Comparison of ENCODE assay signal across 2 cellular contexts in the genomic region with DNA sequence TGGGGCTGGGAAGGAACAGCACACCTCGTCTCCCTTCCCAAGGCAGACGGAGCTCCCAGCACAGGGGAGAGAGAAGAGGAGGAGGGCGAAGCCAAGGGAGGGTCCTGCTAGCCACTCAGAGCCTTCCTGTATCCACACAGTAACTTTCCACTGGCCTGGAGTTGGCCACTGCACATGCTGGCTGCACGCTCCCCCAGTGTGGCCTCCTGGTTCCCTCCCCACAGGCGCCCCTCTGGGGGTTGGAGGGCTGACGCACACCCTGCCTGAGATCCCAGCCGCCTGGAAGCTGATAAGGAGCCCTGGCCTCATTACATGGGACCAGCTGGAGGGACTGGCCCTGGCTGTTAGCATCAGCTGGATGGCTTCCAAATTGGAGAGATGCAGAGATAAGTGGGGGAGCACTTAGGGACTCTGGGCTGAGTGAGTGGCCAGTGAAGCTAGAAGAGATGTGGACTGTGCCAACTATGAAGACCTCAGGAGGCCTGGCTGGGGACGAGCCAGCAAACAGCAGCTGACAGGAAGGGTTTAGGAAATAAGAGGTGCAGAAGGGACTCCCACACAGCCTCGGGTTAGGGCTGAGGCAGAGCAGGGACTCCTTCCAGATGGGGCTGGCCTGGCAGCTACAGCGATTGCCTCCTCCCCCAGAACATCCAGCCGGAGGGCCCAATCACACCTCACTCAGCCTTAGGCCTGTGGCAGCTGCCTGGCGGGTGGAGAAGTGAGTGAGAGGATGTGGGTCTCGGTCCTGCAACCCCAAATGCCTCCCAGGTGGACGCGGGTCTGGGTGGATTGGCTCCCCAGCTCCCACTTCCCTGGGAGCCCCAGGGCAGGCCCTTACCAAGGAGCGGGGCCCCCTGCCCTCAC.
TF ChIP-seq lines count a peak whose summit lies in the region.

No MANE protein-coding gene starts in this region.

TF ChIP-seq in IMR-90, 13 proteins besides CTCF, POLR2A, EP300 and RAD21:
- TF ChIP-seq ELK1 (IDR thresholded peaks at IDR 0.05; ENCODE audit: borderline replicate concordance, low read depth, low read length) = no peak
- no peak for TF ChIP-seq NFE2L2 (IDR thresholded peaks at IDR 0.05; ENCODE audit: low read depth, low read length)
- TF ChIP-seq MAFK (IDR thresholded peaks at IDR 0.05; ENCODE audit: low read depth, low read length) = no peak
- TF ChIP-seq MAZ (IDR thresholded peaks at IDR 0.05; ENCODE audit: borderline replicate concordance, low read depth, low read length) = peak; percentile 98
- TF ChIP-seq FOS (IDR thresholded peaks at IDR 0.05; ENCODE audit: low read depth, low read length) = no peak
- peak; percentile 24 for TF ChIP-seq SMC3 (IDR thresholded peaks at IDR 0.05; ENCODE audit: low read depth, low read length)
- 0 out of 2 replicates have a peak, but pooled peaks have one; percentile 70 for TF ChIP-seq MXI1 (IDR thresholded peaks at IDR 0.05; ENCODE audit: borderline replicate concordance, low read depth, low read length)
- TF ChIP-seq RCOR1 (IDR thresholded peaks at IDR 0.05; ENCODE audit: insufficient replicate concordance, low read length) = peak; percentile 56
- TF ChIP-seq CEBPB (IDR thresholded peaks at IDR 0.05; ENCODE audit: low read depth, low read length) = no peak
- TF ChIP-seq, protein P1, sequence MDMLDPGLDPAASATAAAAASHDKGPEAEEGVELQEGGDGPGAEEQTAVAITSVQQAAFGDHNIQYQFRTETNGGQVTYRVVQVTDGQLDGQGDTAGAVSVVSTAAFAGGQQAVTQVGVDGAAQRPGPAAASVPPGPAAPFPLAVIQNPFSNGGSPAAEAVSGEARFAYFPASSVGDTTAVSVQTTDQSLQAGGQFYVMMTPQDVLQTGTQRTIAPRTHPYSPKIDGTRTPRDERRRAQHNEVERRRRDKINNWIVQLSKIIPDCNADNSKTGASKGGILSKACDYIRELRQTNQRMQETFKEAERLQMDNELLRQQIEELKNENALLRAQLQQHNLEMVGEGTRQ (IDR thresholded peaks at IDR 0.05; ENCODE audit: low read depth, low read length) = no peak
- no peak for TF ChIP-seq CHD1 (IDR thresholded peaks at IDR 0.05; ENCODE audit: low read depth, low read length)
- peak; percentile 89 for TF ChIP-seq BHLHE40 (IDR thresholded peaks at IDR 0.05; ENCODE audit: low read depth, low read length)
- TF ChIP-seq RFX5 (IDR thresholded peaks at IDR 0.05; ENCODE audit: low read depth, low read length) = no peak

TF ChIP-seq in SK-N-SH, 30 proteins besides CTCF, POLR2A, EP300 and RAD21:
- TF ChIP-seq JUND (IDR thresholded peaks at IDR 0.05) (peak; percentile 99), MXI1 (IDR thresholded peaks at IDR 0.05; ENCODE audit: low read depth, low read length) (peak; percentile 91), ELF1 (IDR thresholded peaks at IDR 0.05) (peak; percentile 78; the same call in 1 of the 2 replicates), NRF1 (IDR thresholded peaks at IDR 0.05; ENCODE audit: low read depth, low read length) (no peak), FOXJ3 (CRISPR knock-in tag; IDR thresholded peaks at IDR 0.05) (peak; percentile 100), MAX (IDR thresholded peaks at IDR 0.05; ENCODE audit: low read depth) (peak; percentile 94), EZH2phosphoT487 (IDR thresholded peaks at IDR 0.05; ENCODE audit: borderline replicate concordance, low read depth) (no peak), PBX3 (IDR thresholded peaks at IDR 0.05) (peak; percentile 95), NFIC (IDR thresholded peaks at IDR 0.05; ENCODE audit: borderline replicate concordance) (peak; percentile 100), MEF2A (IDR thresholded peaks at IDR 0.05; ENCODE audit: borderline replicate concordance, low read depth) (peak; percentile 81; the same call in 1 of the 2 replicates), GABPA (IDR thresholded peaks at IDR 0.05; ENCODE audit: low read depth) (peak; percentile 56), FOXM1 (IDR thresholded peaks at IDR 0.05; ENCODE audit: low read depth) (peak; percentile 88; the same call in 1 of the 2 replicates), RFX5 (IDR thresholded peaks at IDR 0.05; ENCODE audit: low read length) (no peak), RCOR1 (IDR thresholded peaks at IDR 0.05; ENCODE audit: low read length) (peak; percentile 99), CHD2 (IDR thresholded peaks at IDR 0.05; ENCODE audit: low read length, partially characterized antibody) (peak; percentile 94), SMC3 (IDR thresholded peaks at IDR 0.05; ENCODE audit: low read depth, low read length) (peak; percentile 10; the same call in 1 of the 2 replicates), YY1 (IDR thresholded peaks at IDR 0.05; ENCODE audit: low read depth) (peak; percentile 68; the same call in 1 of the 2 replicates), TEAD4 (IDR thresholded peaks at IDR 0.05; ENCODE audit: borderline replicate concordance, insufficient read depth) (peak; percentile 98), FOSL2 (IDR thresholded peaks at IDR 0.05; ENCODE audit: borderline replicate concordance, low read depth) (peak; percentile 89), RXRA (IDR thresholded peaks at IDR 0.05; ENCODE audit: borderline replicate concordance, low read depth) (peak; percentile 98), SIN3A (IDR thresholded peaks at IDR 0.05; ENCODE audit: borderline replicate concordance, low read depth, low read length) (peak; percentile 88; the same call in 1 of the 2 replicates), TAF1 (IDR thresholded peaks at IDR 0.05; ENCODE audit: borderline replicate concordance, low read depth, low read length) (no peak), GATA2 (CRISPR knock-in tag; IDR thresholded peaks at IDR 0.05) (peak; percentile 100), TCF12 (IDR thresholded peaks at IDR 0.05) (peak; percentile 100), POLR2AphosphoS5 (IDR thresholded peaks at IDR 0.05; ENCODE audit: low read depth, low read length) (peak; percentile 97; the same call in 1 of the 2 replicates)
- TF ChIP-seq, protein P2, sequence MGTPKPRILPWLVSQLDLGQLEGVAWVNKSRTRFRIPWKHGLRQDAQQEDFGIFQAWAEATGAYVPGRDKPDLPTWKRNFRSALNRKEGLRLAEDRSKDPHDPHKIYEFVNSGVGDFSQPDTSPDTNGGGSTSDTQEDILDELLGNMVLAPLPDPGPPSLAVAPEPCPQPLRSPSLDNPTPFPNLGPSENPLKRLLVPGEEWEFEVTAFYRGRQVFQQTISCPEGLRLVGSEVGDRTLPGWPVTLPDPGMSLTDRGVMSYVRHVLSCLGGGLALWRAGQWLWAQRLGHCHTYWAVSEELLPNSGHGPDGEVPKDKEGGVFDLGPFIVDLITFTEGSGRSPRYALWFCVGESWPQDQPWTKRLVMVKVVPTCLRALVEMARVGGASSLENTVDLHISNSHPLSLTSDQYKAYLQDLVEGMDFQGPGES (IDR thresholded peaks at IDR 0.05; ENCODE audit: low read depth, low read length) = no peak
- TF ChIP-seq, protein P3, sequence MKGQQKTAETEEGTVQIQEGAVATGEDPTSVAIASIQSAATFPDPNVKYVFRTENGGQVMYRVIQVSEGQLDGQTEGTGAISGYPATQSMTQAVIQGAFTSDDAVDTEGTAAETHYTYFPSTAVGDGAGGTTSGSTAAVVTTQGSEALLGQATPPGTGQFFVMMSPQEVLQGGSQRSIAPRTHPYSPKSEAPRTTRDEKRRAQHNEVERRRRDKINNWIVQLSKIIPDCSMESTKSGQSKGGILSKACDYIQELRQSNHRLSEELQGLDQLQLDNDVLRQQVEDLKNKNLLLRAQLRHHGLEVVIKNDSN (IDR thresholded peaks at IDR 0.05; ENCODE audit: borderline replicate concordance, low read depth) = peak; percentile 61; the same call in 1 of the 2 replicates
- TF ChIP-seq, protein P1 (IDR thresholded peaks at IDR 0.05; ENCODE audit: borderline replicate concordance, low read depth, low read length) = no peak
- TF ChIP-seq, protein P4, sequence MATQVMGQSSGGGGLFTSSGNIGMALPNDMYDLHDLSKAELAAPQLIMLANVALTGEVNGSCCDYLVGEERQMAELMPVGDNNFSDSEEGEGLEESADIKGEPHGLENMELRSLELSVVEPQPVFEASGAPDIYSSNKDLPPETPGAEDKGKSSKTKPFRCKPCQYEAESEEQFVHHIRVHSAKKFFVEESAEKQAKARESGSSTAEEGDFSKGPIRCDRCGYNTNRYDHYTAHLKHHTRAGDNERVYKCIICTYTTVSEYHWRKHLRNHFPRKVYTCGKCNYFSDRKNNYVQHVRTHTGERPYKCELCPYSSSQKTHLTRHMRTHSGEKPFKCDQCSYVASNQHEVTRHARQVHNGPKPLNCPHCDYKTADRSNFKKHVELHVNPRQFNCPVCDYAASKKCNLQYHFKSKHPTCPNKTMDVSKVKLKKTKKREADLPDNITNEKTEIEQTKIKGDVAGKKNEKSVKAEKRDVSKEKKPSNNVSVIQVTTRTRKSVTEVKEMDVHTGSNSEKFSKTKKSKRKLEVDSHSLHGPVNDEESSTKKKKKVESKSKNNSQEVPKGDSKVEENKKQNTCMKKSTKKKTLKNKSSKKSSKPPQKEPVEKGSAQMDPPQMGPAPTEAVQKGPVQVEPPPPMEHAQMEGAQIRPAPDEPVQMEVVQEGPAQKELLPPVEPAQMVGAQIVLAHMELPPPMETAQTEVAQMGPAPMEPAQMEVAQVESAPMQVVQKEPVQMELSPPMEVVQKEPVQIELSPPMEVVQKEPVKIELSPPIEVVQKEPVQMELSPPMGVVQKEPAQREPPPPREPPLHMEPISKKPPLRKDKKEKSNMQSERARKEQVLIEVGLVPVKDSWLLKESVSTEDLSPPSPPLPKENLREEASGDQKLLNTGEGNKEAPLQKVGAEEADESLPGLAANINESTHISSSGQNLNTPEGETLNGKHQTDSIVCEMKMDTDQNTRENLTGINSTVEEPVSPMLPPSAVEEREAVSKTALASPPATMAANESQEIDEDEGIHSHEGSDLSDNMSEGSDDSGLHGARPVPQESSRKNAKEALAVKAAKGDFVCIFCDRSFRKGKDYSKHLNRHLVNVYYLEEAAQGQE (IDR thresholded peaks at IDR 0.05; ENCODE audit: low read depth, low read length) = peak; percentile 61; the same call in 1 of the 2 replicates
- TF ChIP-seq, protein P5, sequence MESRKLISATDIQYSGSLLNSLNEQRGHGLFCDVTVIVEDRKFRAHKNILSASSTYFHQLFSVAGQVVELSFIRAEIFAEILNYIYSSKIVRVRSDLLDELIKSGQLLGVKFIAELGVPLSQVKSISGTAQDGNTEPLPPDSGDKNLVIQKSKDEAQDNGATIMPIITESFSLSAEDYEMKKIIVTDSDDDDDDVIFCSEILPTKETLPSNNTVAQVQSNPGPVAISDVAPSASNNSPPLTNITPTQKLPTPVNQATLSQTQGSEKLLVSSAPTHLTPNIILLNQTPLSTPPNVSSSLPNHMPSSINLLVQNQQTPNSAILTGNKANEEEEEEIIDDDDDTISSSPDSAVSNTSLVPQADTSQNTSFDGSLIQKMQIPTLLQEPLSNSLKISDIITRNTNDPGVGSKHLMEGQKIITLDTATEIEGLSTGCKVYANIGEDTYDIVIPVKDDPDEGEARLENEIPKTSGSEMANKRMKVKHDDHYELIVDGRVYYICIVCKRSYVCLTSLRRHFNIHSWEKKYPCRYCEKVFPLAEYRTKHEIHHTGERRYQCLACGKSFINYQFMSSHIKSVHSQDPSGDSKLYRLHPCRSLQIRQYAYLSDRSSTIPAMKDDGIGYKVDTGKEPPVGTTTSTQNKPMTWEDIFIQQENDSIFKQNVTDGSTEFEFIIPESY (IDR thresholded peaks at IDR 0.05; ENCODE audit: borderline replicate concordance, low read depth) = peak; percentile 92
